ENCODE assay signal across 28 cellular contexts in the genomic region with DNA sequence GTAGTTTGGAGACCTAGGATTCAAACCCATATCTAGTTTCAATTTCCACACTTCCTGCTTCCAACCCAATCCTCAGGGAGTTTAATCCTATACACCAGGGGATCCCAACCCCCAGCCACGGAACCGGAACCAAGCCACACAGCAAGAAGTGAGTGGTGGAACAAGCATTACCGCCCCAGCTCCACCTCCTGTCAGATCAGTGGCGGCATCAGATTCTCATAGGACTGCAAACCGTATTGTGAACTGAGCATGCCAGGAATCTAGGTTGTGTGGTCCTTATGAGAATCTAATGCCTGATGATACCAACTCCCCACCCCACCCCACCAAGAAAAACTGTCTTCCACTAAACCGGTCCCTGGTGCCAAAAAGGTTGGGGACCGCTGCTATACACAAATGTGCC.
"Had no signal": no experiment of that assay in that cellular context is flagged by ENCODE, and none has a peak within 500 bp of the region (broad histone marks: within the 10 kb centered on the region; RNA-seq: fewer than 3 reads in every experiment).

No MANE protein-coding gene starts in this region.

- ATAC-seq: naive thymus-derived CD4-positive, alpha-beta T cell; natural killer cell; pancreas; stimulated activated memory B cell treated with anti-CD40 and anti-IgM and Interleukin-4, amounts not matched to agents 10 μg/mL and 1 μg/mL and 100 μg/mL, for 72 hours; stimulated activated naive CD8-positive, alpha-beta T cell treated with anti-CD3 and anti-CD28 coated beads, Interleukin-15, amount 100 ng/mL, for 72 hours; stimulated activated naive CD8-positive, alpha-beta T cell treated with anti-CD3 and anti-CD28 coated beads, Interleukin-15, Interleukin-2, amounts not matched to agents 100 U/mL and 50 U/mL, for 24 hours had no signal

- H3K27me3 Mint-ChIP-seq: naive thymus-derived CD4-positive, alpha-beta T cell; stimulated activated memory B cell treated with anti-CD40 and anti-IgM and Interleukin-4, amounts not matched to agents 10 μg/mL and 1 μg/mL and 100 μg/mL, for 72 hours; stimulated activated naive CD8-positive, alpha-beta T cell treated with anti-CD3 and anti-CD28 coated beads, Interleukin-15, amount 100 ng/mL, for 72 hours had no signal

- DNase-seq: naive thymus-derived CD4-positive, alpha-beta T cell; natural killer cell; nucleus accumbens; pancreas; retina; sigmoid colon; small intestine; stimulated activated CD4-positive, alpha-beta T cell treated with anti-CD3 and anti-CD28 coated beads, Interleukin-15, amount 100 ng/mL, for 24 hours; stimulated activated CD4-positive, alpha-beta T cell treated with anti-CD3 and anti-CD28 coated beads, Interleukin-2, amount 100 ng/mL, for 24 hours; stimulated activated CD4-positive, alpha-beta T cell treated with anti-CD3 and anti-CD28 coated beads, Interleukin-2, amount 100 ng/mL, for 48 hours; stimulated activated CD4-positive, alpha-beta T cell treated with anti-CD3 and anti-CD28 coated beads, Interleukin-4, amount 100 ng/mL, for 24 hours; stimulated activated naive CD4-positive, alpha-beta T cell; stimulated activated naive CD8-positive, alpha-beta T cell treated with anti-CD3 and anti-CD28 coated beads, Interleukin-15, amount 100 ng/mL, for 72 hours; stimulated activated naive CD8-positive, alpha-beta T cell treated with anti-CD3 and anti-CD28 coated beads, Interleukin-15, Interleukin-2, amounts not matched to agents 100 U/mL and 50 U/mL, for 24 hours; substantia nigra; testis; tibial artery; transverse colon; upper lobe of left lung had no signal

- H3K27me3 ChIP-seq: neutrophil, pancreas, right atrium auricular region, sigmoid colon, suprapubic skin, testis, tibial artery, transverse colon, upper lobe of left lung, vagina had no signal

- H3K4me1 Mint-ChIP-seq: naive thymus-derived CD4-positive, alpha-beta T cell; natural killer cell; nephron; neural crest cell; stimulated activated memory B cell treated with anti-CD40 and anti-IgM and Interleukin-4, amounts not matched to agents 10 μg/mL and 1 μg/mL and 100 μg/mL, for 72 hours; stimulated activated naive CD8-positive, alpha-beta T cell treated with anti-CD3 and anti-CD28 coated beads, Interleukin-15, amount 100 ng/mL, for 72 hours had no signal

- H3K9me3 Mint-ChIP-seq: naive thymus-derived CD4-positive, alpha-beta T cell; natural killer cell; nephron; neural crest cell; stimulated activated memory B cell treated with anti-CD40 and anti-IgM and Interleukin-4, amounts not matched to agents 10 μg/mL and 1 μg/mL and 100 μg/mL, for 72 hours; stimulated activated naive CD8-positive, alpha-beta T cell treated with anti-CD3 and anti-CD28 coated beads, Interleukin-15, amount 100 ng/mL, for 72 hours had no signal

- H3K4me1 ChIP-seq: pancreas, prostate gland, right atrium auricular region, sigmoid colon, suprapubic skin, testis, tibial artery, transverse colon, upper lobe of left lung, vagina had no signal

- H3K4me3 Mint-ChIP-seq: naive thymus-derived CD4-positive, alpha-beta T cell; natural killer cell; nephron; neural crest cell; stimulated activated memory B cell treated with anti-CD40 and anti-IgM and Interleukin-4, amounts not matched to agents 10 μg/mL and 1 μg/mL and 100 μg/mL, for 72 hours; stimulated activated naive CD8-positive, alpha-beta T cell treated with anti-CD3 and anti-CD28 coated beads, Interleukin-15, amount 100 ng/mL, for 72 hours had no signal

- FAIRE-seq: pancreas, small intestine, urothelium cell line had no signal

- H3K9me3 ChIP-seq: neutrophil, pancreas, prostate gland, right atrium auricular region, sigmoid colon, suprapubic skin, testis, tibial artery, transverse colon, upper lobe of left lung, vagina had no signal

- H3K27ac Mint-ChIP-seq: nephron; stimulated activated memory B cell treated with anti-CD40 and anti-IgM and Interleukin-4, amounts not matched to agents 10 μg/mL and 1 μg/mL and 100 μg/mL, for 72 hours had no signal

- H3K27ac ChIP-seq: neutrophil, pancreas, prostate gland, right atrium auricular region, sigmoid colon, suprapubic skin, testis, tibial artery, transverse colon, upper lobe of left lung, vagina had no signal

- H3K4me3 ChIP-seq: pancreas, prostate gland, right atrium auricular region, sigmoid colon, suprapubic skin, testis, tibial artery, transverse colon, upper lobe of left lung, vagina had no signal
